1 cellular context compared by ENCODE assay signal in genomic region chr2:37643102-37644078, GRCh38.
TF ChIP-seq lines count a peak whose summit lies in the region.

No MANE protein-coding gene starts in this region.

TF ChIP-seq in IMR-90, 13 proteins besides CTCF, POLR2A, EP300 and RAD21:
- TF ChIP-seq MAFK (IDR thresholded peaks at IDR 0.05; ENCODE audit: low read depth, low read length): no peak
- TF ChIP-seq BHLHE40 (IDR thresholded peaks at IDR 0.05; ENCODE audit: low read depth, low read length): no peak
- TF ChIP-seq RCOR1 (IDR thresholded peaks at IDR 0.05; ENCODE audit: insufficient replicate concordance, low read length): no peak
- TF ChIP-seq FOS (IDR thresholded peaks at IDR 0.05; ENCODE audit: low read depth, low read length): no peak
- TF ChIP-seq CHD1 (IDR thresholded peaks at IDR 0.05; ENCODE audit: low read depth, low read length): no peak
- no peak for TF ChIP-seq SMC3 (IDR thresholded peaks at IDR 0.05; ENCODE audit: low read depth, low read length)
- TF ChIP-seq MXI1 (IDR thresholded peaks at IDR 0.05; ENCODE audit: borderline replicate concordance, low read depth, low read length): no peak
- TF ChIP-seq USF2 (IDR thresholded peaks at IDR 0.05; ENCODE audit: low read depth, low read length): no peak
- no peak for TF ChIP-seq CEBPB (IDR thresholded peaks at IDR 0.05; ENCODE audit: low read depth, low read length)
- no peak for TF ChIP-seq ELK1 (IDR thresholded peaks at IDR 0.05; ENCODE audit: borderline replicate concordance, low read depth, low read length)
- no peak for TF ChIP-seq RFX5 (IDR thresholded peaks at IDR 0.05; ENCODE audit: low read depth, low read length)
- TF ChIP-seq NFE2L2 (IDR thresholded peaks at IDR 0.05; ENCODE audit: low read depth, low read length): no peak
- no peak for TF ChIP-seq MAZ (IDR thresholded peaks at IDR 0.05; ENCODE audit: borderline replicate concordance, low read depth, low read length)
